12 cellular contexts compared by ENCODE assay signal in genomic region chr11:133894956-133895549, GRCh38. TPM values are rescaled to one million over a fixed set of nuclear protein-coding genes. Genes with fewer than 3 reads are reported as not detected.
DNase-seq lines count a peak whose midpoint lies in the region; ATAC-seq and TF ChIP-seq lines count a peak whose summit lies in the region.
"Had no signal": no experiment of that assay in that cellular context is flagged by ENCODE, and none has a peak within 500 bp of the region (broad histone marks: within the 10 kb centered on the region; RNA-seq: fewer than 3 reads in every experiment).

No MANE protein-coding gene starts in this region.

- peak overlapping the region; percentile 31 for H3K4me2 ChIP-seq in GM23338

- H3K27me3 ChIP-seq in GM23338 (ENCODE audit: insufficient read depth) = no peaks in the 10 kb centered on the region
- H3K27me3 ChIP-seq: foreskin keratinocyte had no signal

- peak overlapping the region; percentile 11; the same call in 1 of the 2 replicates for H3K4me3 ChIP-seq in GM23338

- H3K4me1 Mint-ChIP-seq in GM23338 (peaks cover 42% of the 10 kb centered on the region), nephron progenitor cell (peaks cover 49% of the 10 kb centered on the region)

- peaks cover 5% of the 10 kb centered on the region for H3K27me3 Mint-ChIP-seq in GM23338 (ENCODE audit: insufficient read depth, low read depth, poor library complexity)
- H3K27me3 Mint-ChIP-seq in nephron progenitor cell (ENCODE audit: low read depth, poor library complexity) = peaks cover 14% of the 10 kb centered on the region

- peak; percentile 60 for ATAC-seq in GM18868 (IDR thresholded peaks at IDR 0.05; ENCODE audit: unreplicated experiment)
- ATAC-seq in GM23338 = peak; percentile 80
- ATAC-seq: foreskin keratinocyte had no signal

- peak overlapping the region; percentile 39 for H3K27ac ChIP-seq in GM23338 (ENCODE audit: low read depth)
- H3K27ac ChIP-seq: foreskin keratinocyte had no signal

- no peak overlapping the region for H2AFZ ChIP-seq in GM23338

- TF ChIP-seq CTCF in GM23338 (conservative IDR thresholded peaks at IDR 0.05; ENCODE audit: low read depth in 2 of 2) (no peak), nephron progenitor cell (IDR thresholded peaks at IDR 0.05) (no peak)

- 0 out of 2 replicates have a peak, but pooled peaks cover 2% of the 10 kb centered on the region for H3K9me2 ChIP-seq in GM23338 (ENCODE audit: insufficient read depth)

- H3K27ac Mint-ChIP-seq in GM23338 (peak overlapping the region; percentile 7; the same call in 1 of the 2 replicates), nephron progenitor cell (no peak overlapping the region)

- H3K36me3 Mint-ChIP-seq in GM23338 (ENCODE audit: low read depth) (peaks cover 12% of the 10 kb centered on the region; the same call in 2 of the 3 replicates), nephron progenitor cell (ENCODE audit: low read depth) (no peaks in the 10 kb centered on the region)

- H4K20me1 ChIP-seq in GM23338 (replicated peaks; ENCODE audit: insufficient read depth) = peaks cover 8% of the 10 kb centered on the region; the same call in 1 of the 2 replicates

- no peaks in the 10 kb centered on the region for H3K9me3 Mint-ChIP-seq in GM23338
- no peaks in the 10 kb centered on the region for H3K9me3 Mint-ChIP-seq in nephron progenitor cell
- H3K9me3 Mint-ChIP-seq: neural crest cell had no signal

- peak overlapping the region; percentile 35 for H3K4me3 Mint-ChIP-seq in GM23338
- peak overlapping the region; percentile 5 for H3K4me3 Mint-ChIP-seq in nephron progenitor cell
- H3K4me3 Mint-ChIP-seq: neural crest cell had no signal

- no peaks in the 10 kb centered on the region for H3K79me2 ChIP-seq in GM23338 (replicated peaks; ENCODE audit: insufficient read depth)

- DNase-seq in GM23338 (ENCODE audit: low spot score) (peak; percentile 80), NCI-H526 treated with DMSO at 0.1 percent for 48 hours (lab: John Stamatoyannopoulos, UW) (peak; percentile 28), nephron progenitor cell (peak; percentile 25), COLO668 (lab: John Stamatoyannopoulos, UW; ENCODE audit: unreplicated experiment) (no peak), posterior cingulate gyrus (no peak), SK-N-DZ (ENCODE audit: low spot score) (no peak)
- DNase-seq in central memory CD4-positive, alpha-beta T cell = no peak
- DNase-seq: activated CD4-positive, CD25-positive, alpha-beta regulatory T cell; foreskin keratinocyte; NCI-H524 treated with DMSO at 0.1 percent for 48 hours had no signal

- peaks cover 29% of the 10 kb centered on the region for H3K4me1 ChIP-seq in GM23338 (ENCODE audit: insufficient read depth)
- H3K4me1 ChIP-seq: foreskin keratinocyte had no signal

- intact Hi-C loops in posterior cingulate gyrus (cut with DNase I) = no loop called here

- H3K36me3 ChIP-seq in GM23338 (ENCODE audit: insufficient read depth) = no peaks in the 10 kb centered on the region

- H3F3A ChIP-seq in GM23338 (replicated peaks; ENCODE audit: low read depth) = peaks cover 11% of the 10 kb centered on the region; the same call in 1 of the 2 replicates

TF ChIP-seq in GM23338, 12 proteins besides CTCF, POLR2A, EP300 and RAD21:
- no peak for TF ChIP-seq NANOG (IDR thresholded peaks at IDR 0.05; ENCODE audit: borderline replicate concordance)
- 0 out of 2 replicates have a peak, but pooled peaks have one; percentile 18 for TF ChIP-seq CREB1 (CRISPR knock-in tag; IDR thresholded peaks at IDR 0.05; ENCODE audit: low read depth)

RNA-seq across cellular contexts. Expression of gene SPATA19, which starts 49.7 kb away (rescaled TPM):
- not detected in 2 replicates for total RNA-seq in GM23338 (2014; rRNA removed; shearing (Covaris generic))
- polyA plus RNA-seq in GM23338 (2016; fragmentation: Nextera tagmentation; extraction: Ambion mirVana) = not detected in 2 replicates
- polyA plus RNA-seq in SK-N-DZ (2014; cell fraction: cytosol; rRNA removed) = not detected in 2 replicates
- polyA plus RNA-seq in SK-N-DZ (2014; cell fraction: nucleus; rRNA removed) = not detected in 2 replicates
- total RNA-seq: foreskin keratinocyte, neural crest cell had no signal
- polyA plus RNA-seq: foreskin keratinocyte had no signal

Comparison
In these comparisons a context has a peak if more than half of its experiments do, and no peak if none do; other contexts are left out.
1. DNase-seq: peak in GM23338 (single experiment), NCI-H526 treated with DMSO at 0.1 percent for 48 hours (single experiment) and nephron progenitor cell (single experiment); none in COLO668 (single experiment), posterior cingulate gyrus (0 of 10), central memory CD4-positive, alpha-beta T cell (single experiment) and SK-N-DZ (single experiment).